In the genomic region with DNA sequence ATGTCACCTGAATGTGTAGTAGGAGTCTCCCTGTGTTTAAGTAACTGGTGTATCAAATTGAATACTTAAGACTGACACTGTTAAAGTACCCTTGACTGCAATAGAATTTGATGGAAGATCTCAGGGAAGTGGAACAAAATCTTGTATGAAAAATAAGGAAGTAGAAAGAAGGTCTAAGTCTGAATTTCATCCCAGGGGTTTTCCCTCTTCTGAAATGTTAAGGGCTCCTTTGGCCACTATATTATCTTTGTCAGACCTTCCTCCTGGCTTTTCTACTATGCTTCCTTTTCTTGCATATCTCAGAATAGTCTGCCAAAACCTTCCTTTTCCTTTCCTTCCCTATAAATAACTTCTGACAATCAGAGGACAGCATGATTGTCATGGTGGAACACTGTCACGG, we compare ENCODE assay signal across 23 cellular contexts. TPM values are rescaled to one million over a fixed set of nuclear protein-coding genes. Genes with fewer than 3 reads are reported as not detected.
"Had no signal": no experiment of that assay in that cellular context is flagged by ENCODE, and none has a peak within 500 bp of the region (broad histone marks: within the 10 kb centered on the region; RNA-seq: fewer than 3 reads in every experiment).

No MANE protein-coding gene starts in this region.

- FAIRE-seq: endothelial cell of umbilical vein, kidney had no signal

- DNase-seq: effector CD4-positive, alpha-beta T cell; endodermal cell; erythroblast; kidney; left cardiac atrium; left ventricle myocardium inferior; lower lobe of right lung; mesenchymal stem cell; midbrain; naive thymus-derived CD8-positive, alpha-beta T cell; posterior cingulate gyrus; spleen; stimulated activated CD4-positive, alpha-beta T cell treated with anti-CD3 and anti-CD28 coated beads, Interleukin-15, amount 100 ng/mL, for 24 hours; stimulated activated CD4-positive, alpha-beta T cell treated with anti-CD3 and anti-CD28 coated beads, Interleukin-1b, Interleukin-23, amount 100 ng/mL, for 48 hours; stimulated activated CD4-positive, alpha-beta T cell treated with anti-CD3 and anti-CD28 coated beads, Interleukin-4, amount 100 ng/mL, for 24 hours; stimulated activated naive CD4-positive, alpha-beta T cell; stomach; substantia nigra; transverse colon had no signal

RNA-seq across cellular contexts. Expression of gene BLNK, which starts 59.6 kb away (rescaled TPM):
- total RNA-seq: dermis microvascular lymphatic vessel endothelial cell, endodermal cell, endothelial cell of umbilical vein, foreskin keratinocyte, pulmonary artery endothelial cell had no signal
